15 cellular contexts compared by ENCODE assay signal in the genomic region with DNA sequence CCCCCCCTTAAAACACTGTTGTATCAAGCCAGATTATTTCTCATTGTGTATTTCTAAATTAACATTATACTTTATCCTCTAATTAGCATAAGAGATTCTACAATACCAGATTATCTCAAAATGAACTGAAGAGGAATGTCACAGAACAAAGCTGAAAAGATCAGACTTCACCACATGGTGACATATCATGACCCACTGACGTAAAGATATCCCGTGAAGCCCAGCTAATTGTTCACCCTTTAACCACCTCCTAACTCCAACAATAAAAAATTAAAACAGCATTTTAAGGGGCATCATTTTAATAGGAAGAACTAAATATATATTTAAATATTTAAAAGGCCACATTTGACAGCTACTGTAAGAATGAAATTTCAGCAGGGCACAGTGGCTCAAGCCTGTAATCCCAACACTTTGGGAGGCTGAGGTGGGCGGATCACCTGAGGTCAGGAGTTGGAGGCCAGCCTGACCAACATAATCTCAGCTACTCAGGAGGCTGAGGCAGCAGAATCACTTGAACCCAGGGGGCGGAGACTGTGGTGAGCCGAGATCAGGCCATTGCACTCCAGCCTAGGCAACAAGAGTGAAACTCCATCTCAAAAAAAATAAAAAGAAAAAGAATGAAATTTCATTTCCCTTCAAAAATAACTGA. TPM values are rescaled to one million over a fixed set of nuclear protein-coding genes. Genes with fewer than 3 reads are reported as not detected.
A peak's percentile ranks its signal among the peaks of the same experiment; 100 is the strongest.
DNase-seq lines count a peak whose midpoint lies in the region; ATAC-seq and TF ChIP-seq lines count a peak whose summit lies in the region.
"Had no signal": no experiment of that assay in that cellular context is flagged by ENCODE, and none has a peak within 500 bp of the region (broad histone marks: within the 10 kb centered on the region; RNA-seq: fewer than 3 reads in every experiment).

No MANE protein-coding gene starts in this region.

- peaks cover 21 to 68% of the 10 kb centered on the region in 2 donors for H3K4me1 ChIP-seq in left lung

- H3K9me3 Mint-ChIP-seq in activated naive CD4-positive, alpha-beta T cell treated with anti-CD3 and anti-CD28 coated beads, Interleukin-2, amount 50 U/mL, for 24 hours = no peaks in the 10 kb centered on the region
- H3K9me3 Mint-ChIP-seq in activated naive CD8-positive, alpha-beta T cell treated with anti-CD3 and anti-CD28 coated beads, Interleukin-2, amount 50 U/mL, for 24 hours = no peaks in the 10 kb centered on the region
- no peaks in the 10 kb centered on the region for H3K9me3 Mint-ChIP-seq in stimulated activated naive B cell treated with anti-CD40 and anti-IgM and Interleukin-4, amounts not matched to agents 10 μg/mL and 1 μg/mL and 100 μg/mL, for 72 hours
- H3K9me3 Mint-ChIP-seq: CD8-positive, alpha-beta T cell; IgD-negative memory B cell had no signal

- H3K27ac Mint-ChIP-seq in activated naive CD4-positive, alpha-beta T cell treated with anti-CD3 and anti-CD28 coated beads, Interleukin-2, amount 50 U/mL, for 24 hours = peak overlapping the region; percentile 62
- peak overlapping the region; percentile 46 for H3K27ac Mint-ChIP-seq in activated naive CD8-positive, alpha-beta T cell treated with anti-CD3 and anti-CD28 coated beads, Interleukin-2, amount 50 U/mL, for 24 hours
- H3K27ac Mint-ChIP-seq in stimulated activated naive B cell treated with anti-CD40 and anti-IgM and Interleukin-4, amounts not matched to agents 10 μg/mL and 1 μg/mL and 100 μg/mL, for 72 hours = peak overlapping the region; percentile 71
- H3K27ac Mint-ChIP-seq: activated CD8-positive, alpha-beta memory T cell treated with anti-CD3 and anti-CD28 coated beads, Interleukin-2, amount 10 ng/mL, durations not matched to agents 7 days and 5 days had no signal

- H3K27me3 Mint-ChIP-seq in activated naive CD4-positive, alpha-beta T cell treated with anti-CD3 and anti-CD28 coated beads, Interleukin-2, amount 50 U/mL, for 24 hours = no peaks in the 10 kb centered on the region
- no peaks in the 10 kb centered on the region for H3K27me3 Mint-ChIP-seq in activated naive CD8-positive, alpha-beta T cell treated with anti-CD3 and anti-CD28 coated beads, Interleukin-2, amount 50 U/mL, for 24 hours
- H3K27me3 Mint-ChIP-seq in stimulated activated naive B cell treated with anti-CD40 and anti-IgM and Interleukin-4, amounts not matched to agents 10 μg/mL and 1 μg/mL and 100 μg/mL, for 72 hours = no peaks in the 10 kb centered on the region
- H3K27me3 Mint-ChIP-seq: activated CD8-positive, alpha-beta memory T cell treated with anti-CD3 and anti-CD28 coated beads, Interleukin-2, amount 10 ng/mL, durations not matched to agents 7 days and 5 days; IgD-negative memory B cell had no signal

- TF ChIP-seq CTCF in left lung (IDR thresholded peaks at IDR 0.05) = no peak

- H3K4me3 Mint-ChIP-seq in activated naive CD4-positive, alpha-beta T cell treated with anti-CD3 and anti-CD28 coated beads, Interleukin-2, amount 50 U/mL, for 24 hours = peak overlapping the region; percentile 47
- no peak overlapping the region for H3K4me3 Mint-ChIP-seq in activated naive CD8-positive, alpha-beta T cell treated with anti-CD3 and anti-CD28 coated beads, Interleukin-2, amount 50 U/mL, for 24 hours
- no peak overlapping the region for H3K4me3 Mint-ChIP-seq in stimulated activated naive B cell treated with anti-CD40 and anti-IgM and Interleukin-4, amounts not matched to agents 10 μg/mL and 1 μg/mL and 100 μg/mL, for 72 hours
- H3K4me3 Mint-ChIP-seq: activated CD8-positive, alpha-beta memory T cell treated with anti-CD3 and anti-CD28 coated beads, Interleukin-2, amount 10 ng/mL, durations not matched to agents 7 days and 5 days had no signal

- no peaks in the 10 kb centered on the region for H3K27me3 ChIP-seq in left lung
- H3K27me3 ChIP-seq: dorsolateral prefrontal cortex had no signal

- peaks cover 91% of the 10 kb centered on the region for H3K4me1 Mint-ChIP-seq in activated naive CD4-positive, alpha-beta T cell treated with anti-CD3 and anti-CD28 coated beads, Interleukin-2, amount 50 U/mL, for 24 hours
- H3K4me1 Mint-ChIP-seq in activated naive CD8-positive, alpha-beta T cell treated with anti-CD3 and anti-CD28 coated beads, Interleukin-2, amount 50 U/mL, for 24 hours = peaks cover 70% of the 10 kb centered on the region
- H3K4me1 Mint-ChIP-seq in stimulated activated naive B cell treated with anti-CD40 and anti-IgM and Interleukin-4, amounts not matched to agents 10 μg/mL and 1 μg/mL and 100 μg/mL, for 72 hours = peaks cover 47 to 73% of the 10 kb centered on the region in 2 donors

- no peak overlapping the region for H3K4me3 ChIP-seq in left lung
- H3K4me3 ChIP-seq: dorsolateral prefrontal cortex, psoas muscle had no signal

- intact Hi-C loops in left lung (cut with DNase I) = no loop called here

- H3K27ac ChIP-seq in left lung = peak overlapping the region in 1 of 2 donors; percentile 1
- H3K27ac ChIP-seq: psoas muscle had no signal

- DNase-seq in activated naive CD4-positive, alpha-beta T cell treated with Interleukin-2 at 50 U/mL for 16 hours = no peak
- no peak for DNase-seq in activated naive CD8-positive, alpha-beta T cell treated with anti-CD3 and anti-CD28 coated beads, Interleukin-2, amount 50 U/mL, for 24 hours
- DNase-seq in left lung (no peak), medulla oblongata (ENCODE audit: extremely low spot score) (no peak)
- no peak for DNase-seq in stimulated activated naive B cell treated with anti-CD40 and anti-IgM and Interleukin-4, amounts not matched to agents 10 μg/mL and 1 μg/mL and 100 μg/mL, for 72 hours
- DNase-seq: activated CD4-positive, CD25-positive, alpha-beta regulatory T cell; activated CD8-positive, alpha-beta memory T cell treated with anti-CD3 and anti-CD28 coated beads, Interleukin-2, amount 10 ng/mL, durations not matched to agents 7 days and 5 days; activated naive CD4-positive, alpha-beta T cell; CD8-positive, alpha-beta T cell; dorsolateral prefrontal cortex; psoas muscle had no signal

- no peaks in the 10 kb centered on the region for H3K36me3 ChIP-seq in left lung

- H3K36me3 Mint-ChIP-seq in activated naive CD4-positive, alpha-beta T cell treated with anti-CD3 and anti-CD28 coated beads, Interleukin-2, amount 50 U/mL, for 24 hours = peaks cover 8% of the 10 kb centered on the region
- H3K36me3 Mint-ChIP-seq in activated naive CD8-positive, alpha-beta T cell treated with anti-CD3 and anti-CD28 coated beads, Interleukin-2, amount 50 U/mL, for 24 hours (ENCODE audit: low read depth) = peaks cover 3% of the 10 kb centered on the region
- H3K36me3 Mint-ChIP-seq in stimulated activated naive B cell treated with anti-CD40 and anti-IgM and Interleukin-4, amounts not matched to agents 10 μg/mL and 1 μg/mL and 100 μg/mL, for 72 hours = peaks cover 14 to 20% of the 10 kb centered on the region in 2 donors

- ATAC-seq in activated naive CD8-positive, alpha-beta T cell treated with anti-CD3 and anti-CD28 coated beads, Interleukin-2, amount 50 U/mL, for 24 hours = no peak
- ATAC-seq in left lung = peak; percentile 47
- no peak for ATAC-seq in stimulated activated naive B cell treated with anti-CD40 and anti-IgM and Interleukin-4, amounts not matched to agents 10 μg/mL and 1 μg/mL and 100 μg/mL, for 72 hours (replicated peaks)
- ATAC-seq in HG03439 (IDR thresholded peaks at IDR 0.05; ENCODE audit: unreplicated experiment) = no peak
- no peak for ATAC-seq in HG02642 (IDR thresholded peaks at IDR 0.05; ENCODE audit: poor library complexity, unreplicated experiment)
- ATAC-seq: activated CD8-positive, alpha-beta memory T cell treated with anti-CD3 and anti-CD28 coated beads, Interleukin-2, amount 10 ng/mL, durations not matched to agents 7 days and 5 days; CD8-positive, alpha-beta T cell; psoas muscle had no signal

- H3K9me3 ChIP-seq in left lung = no peaks in the 10 kb centered on the region
- H3K9me3 ChIP-seq: psoas muscle had no signal

RNA-seq across cellular contexts. Expression of a gene that starts 29.0 kb away (rescaled TPM):
- 10 to 100 TPM; 32.1 to 36.4 TPM for total RNA-seq in left lung
